ENCODE assay signal across 21 cellular contexts in the genomic region with DNA sequence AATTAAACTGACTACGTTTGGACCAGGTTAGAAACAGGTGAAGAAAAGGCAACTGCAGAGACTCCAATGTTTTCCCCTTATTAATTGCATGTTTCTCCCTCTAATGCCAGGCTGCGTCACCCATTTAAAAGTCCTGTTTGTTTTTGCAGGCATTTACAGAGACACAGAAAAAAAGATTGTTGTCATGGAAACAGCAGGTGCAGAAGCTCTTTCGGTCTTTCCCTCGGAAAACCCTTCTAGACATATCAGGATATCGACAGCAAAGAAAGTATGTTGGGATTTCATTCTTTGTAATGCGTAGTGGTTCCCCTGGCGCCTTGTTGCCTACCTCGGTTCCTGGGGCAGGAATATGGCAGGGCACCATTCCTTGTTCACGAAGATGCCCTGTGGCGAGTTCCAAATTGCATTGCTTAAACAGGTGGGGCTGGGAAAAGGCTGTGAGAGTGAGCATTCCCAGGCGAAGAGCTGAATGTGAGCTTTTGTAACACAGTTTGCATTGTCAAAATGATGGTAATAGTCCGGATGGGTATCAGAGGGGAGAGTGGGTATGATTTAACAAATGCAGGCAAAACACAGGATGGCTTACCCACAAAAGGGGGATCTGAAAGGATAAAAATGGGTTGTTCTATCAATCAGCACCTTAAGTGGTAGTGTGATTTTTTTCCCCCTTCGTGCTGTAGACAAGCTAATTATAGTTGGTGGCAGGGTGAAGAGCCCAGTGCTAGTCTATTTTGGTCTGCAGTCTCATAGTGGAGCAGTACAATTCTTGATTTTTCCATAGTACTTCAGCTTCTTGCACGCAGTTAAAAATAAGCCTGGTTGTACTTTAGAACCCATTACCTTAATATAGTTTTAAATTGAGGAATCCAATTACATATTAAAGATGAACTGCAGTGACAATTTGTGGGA.
DNase-seq lines count a peak whose midpoint lies in the region; ATAC-seq and TF ChIP-seq lines count a peak whose summit lies in the region.
"Had no signal": no experiment of that assay in that cellular context is flagged by ENCODE, and none has a peak within 500 bp of the region (broad histone marks: within the 10 kb centered on the region; RNA-seq: fewer than 3 reads in every experiment).

No MANE protein-coding gene starts in this region.

- H3K14ac ChIP-seq in IMR-90 (replicated peaks; ENCODE audit: low read depth, low read length): no peak overlapping the region

- no peak overlapping the region for H4K8ac ChIP-seq in IMR-90 (ENCODE audit: low read depth in 2 of 2, low read length in 2 of 2)

- H4K20me1 ChIP-seq in IMR-90 (ENCODE audit: insufficient read depth, low read length): peaks cover 4% of the 10 kb centered on the region; the same call in 1 of the 2 replicates

- peaks cover 15% of the 10 kb centered on the region for H3K4me1 ChIP-seq in IMR-90 (ENCODE audit: control insufficient read depth, insufficient read depth, low read length)
- H3K4me1 ChIP-seq in left ventricle myocardium inferior: peaks cover 95% of the 10 kb centered on the region
- H3K4me1 ChIP-seq in sigmoid colon: peaks cover 0 to 50% (median 41%) of the 10 kb centered on the region in 4 donors

- H3K4me3 ChIP-seq in IMR-90 (ENCODE audit: insufficient read depth, low read depth, low read length) (no peak overlapping the region), left ventricle myocardium inferior (peak overlapping the region; percentile 1), sigmoid colon (no peak overlapping the region)
- H3K4me3 ChIP-seq: ovary, thyroid gland had no signal

- POLR2A ChIA-PET in IMR-90 (lab: Charles Lee; ENCODE audit: unreplicated experiment): no interaction called here

- WGBS in IMR-90 (ENCODE audit: extremely low coverage in 2 of 2, insufficient read length in 1 of 2), 2 experiments: 97% methylated on average over 5 of the region's 14 CpGs; no CpG with 5 or more reads in 1 of the 2 experiments
- WGBS in sigmoid colon, 2 donors: 91 to 93% methylated on average over 14 of the region's 14 CpGs

- H2AFZ ChIP-seq in IMR-90 (replicated peaks; ENCODE audit: low read length, poor library complexity): no peak overlapping the region

- in situ Hi-C loops in IMR-90 (cut with MboI; ENCODE audit: low sequenced_read_pairs): loop anchor here (5.0 kb wide), 2 partner anchors 83 to 203 kb away; a partner anchor contains a TSS

- H3K36me3 Mint-ChIP-seq in nephron progenitor cell (ENCODE audit: low read depth): no peaks in the 10 kb centered on the region

- ATAC-seq in IMR-90 (ENCODE audit: low read depth): no peak
- ATAC-seq: activated CD4-positive, alpha-beta T cell treated with anti-CD3 and anti-CD28 coated beads for 36 hours; effector memory CD8-positive, alpha-beta T cell; left colon had no signal

- no peak overlapping the region for H3K4ac ChIP-seq in IMR-90 (ENCODE audit: low read depth, low read length)

- H3K9me3 ChIP-seq in IMR-90 (ENCODE audit: control insufficient read depth, insufficient read depth, low read length) (no peaks in the 10 kb centered on the region), left ventricle myocardium inferior (replicated peaks) (no peaks in the 10 kb centered on the region), sigmoid colon (no peaks in the 10 kb centered on the region)
- H3K9me3 ChIP-seq: ovary, SK-N-SH, thyroid gland had no signal

- DNase-seq in IMR-90 (no peak), NCI-H2227 (lab: John Stamatoyannopoulos, UW; ENCODE audit: unreplicated experiment) (peak; percentile 73), left ventricle myocardium inferior (no peak), sigmoid colon (no peak), COLO668 (lab: John Stamatoyannopoulos, UW; ENCODE audit: unreplicated experiment) (no peak), NCI-H446 treated with DMSO at 0.1 percent for 48 hours (lab: John Stamatoyannopoulos, UW) (no peak), nephron progenitor cell (no peak), NCI-H187 treated with DMSO at 0.1 percent for 48 hours (lab: John Stamatoyannopoulos, UW) (no peak)
- DNase-seq: activated CD4-positive, alpha-beta T cell treated with anti-CD3 and anti-CD28 coated beads for 36 hours; activated effector memory CD4-positive, alpha-beta T cell treated with anti-CD3 and anti-CD28 coated beads, Interleukin-2, amount 50 U/mL, for 16 hours; amniotic stem cell; cerebellar nuclear complex; effector memory CD8-positive, alpha-beta T cell; H9; left colon; NCI-H1694 treated with DMSO at 0.1 percent for 48 hours; NCI-H774; ovary; SK-N-SH; T1000; thyroid gland had no signal

- no peak overlapping the region for H2BK120ac ChIP-seq in IMR-90 (ENCODE audit: low read depth, low read length)

- peaks cover 11% of the 10 kb centered on the region for H3K9me1 ChIP-seq in IMR-90 (ENCODE audit: insufficient read depth, low read length)

- TF ChIP-seq EP300 in sigmoid colon (IDR thresholded peaks at IDR 0.05): peak in 1 of 4 donors; percentile 21

- H3K36me3 ChIP-seq in IMR-90 (ENCODE audit: control insufficient read depth, insufficient read depth, low read length): peaks cover 50% of the 10 kb centered on the region
- peaks cover 16% of the 10 kb centered on the region for H3K36me3 ChIP-seq in left ventricle myocardium inferior
- H3K36me3 ChIP-seq in sigmoid colon: peaks cover 8 to 44% (median 22%) of the 10 kb centered on the region in 4 donors
- H3K36me3 ChIP-seq: ovary had no signal

- H3K27ac ChIP-seq in IMR-90 (ENCODE audit: insufficient read depth, low read length) (no peak overlapping the region), left ventricle myocardium inferior (replicated peaks) (peak overlapping the region; percentile 91), sigmoid colon (peak overlapping the region; percentile 39 to 91 (median 87))
- H3K27ac ChIP-seq: ovary, thyroid gland had no signal

- H3K27me3 Mint-ChIP-seq in nephron progenitor cell (ENCODE audit: low read depth, poor library complexity): peaks cover 10% of the 10 kb centered on the region

- H3K23ac ChIP-seq in IMR-90 (ENCODE audit: low read depth, low read length): no peak overlapping the region

- no peak overlapping the region for H3K18ac ChIP-seq in IMR-90 (ENCODE audit: low read depth, low read length)

- no peak overlapping the region for H3K56ac ChIP-seq in IMR-90 (ENCODE audit: extremely low read depth, insufficient read depth, low read length)

- CTCF ChIA-PET in IMR-90 (lab: Yijun Ruan, JAX): interaction anchor here (1.1 kb wide), 1 partner anchor 206 kb away, joined by 3 read pairs; no protein-coding TSS in a partner anchor

- H2AK5ac ChIP-seq in IMR-90 (ENCODE audit: low read depth, low read length): 0 out of 2 replicates have a peak overlapping the region, but pooled peaks have one; percentile 4

- no peak overlapping the region for H3K4me3 Mint-ChIP-seq in nephron progenitor cell
- H3K4me3 Mint-ChIP-seq: activated CD4-positive, alpha-beta T cell treated with anti-CD3 and anti-CD28 coated beads for 36 hours; effector memory CD8-positive, alpha-beta T cell; H9 had no signal

- H3K4me2 ChIP-seq in IMR-90 (ENCODE audit: low read depth, low read length): no peak overlapping the region
- H3K4me2 ChIP-seq: SK-N-SH had no signal

- intact Hi-C loops in IMR-90 (cut with micrococcal nuclease): loop anchor here (5.0 kb wide), 1 partner anchor 143 kb away; no protein-coding TSS in a partner anchor
- intact Hi-C loops in left ventricle myocardium inferior (cut with micrococcal nuclease): loop anchor here (5.0 kb wide), 1 partner anchor 78 kb away; no protein-coding TSS in a partner anchor
- intact Hi-C loops in sigmoid colon (cut with DNase I): loop anchor here (5.0 kb wide), 1 partner anchor 263 kb away; a partner anchor contains a TSS

- no peak for TF ChIP-seq POLR2A in IMR-90 (IDR thresholded peaks at IDR 0.05; ENCODE audit: low read depth, low read length)
- TF ChIP-seq POLR2A in sigmoid colon (IDR thresholded peaks at IDR 0.05): no peak

- dilution Hi-C loops in IMR-90 (cut with HindIII; ENCODE audit: low sequenced_read_pairs, unreplicated experiment): no loop called here

- H3K4me1 Mint-ChIP-seq in nephron progenitor cell: peaks cover 30% of the 10 kb centered on the region

- no peak overlapping the region for H3K27ac Mint-ChIP-seq in nephron progenitor cell
- H3K27ac Mint-ChIP-seq: activated CD4-positive, alpha-beta T cell treated with anti-CD3 and anti-CD28 coated beads for 36 hours; effector memory CD8-positive, alpha-beta T cell; H9 had no signal

- no TSS peak for BruUV-seq in IMR-90 (replicated peaks; lab: Mats Ljungman, UMichigan)

- no peak for TF ChIP-seq CTCF in IMR-90 (conservative IDR thresholded peaks at IDR 0.05; ENCODE audit: low read depth, low read length)
- no peak for TF ChIP-seq CTCF in left ventricle myocardium inferior (IDR thresholded peaks at IDR 0.05; ENCODE audit: borderline replicate concordance)
- TF ChIP-seq CTCF in sigmoid colon (IDR thresholded peaks at IDR 0.05): no peak
- TF ChIP-seq CTCF in nephron progenitor cell (IDR thresholded peaks at IDR 0.05): no peak

- H2BK5ac ChIP-seq in IMR-90 (ENCODE audit: low read depth, low read length, poor library complexity, severe bottlenecking): no peak overlapping the region

- no peaks in the 10 kb centered on the region for H3K9me3 Mint-ChIP-seq in nephron progenitor cell
- H3K9me3 Mint-ChIP-seq: effector memory CD8-positive, alpha-beta T cell; H9 had no signal

- H2BK15ac ChIP-seq in IMR-90 (ENCODE audit: low read depth, low read length): no peak overlapping the region

- no peak overlapping the region for H4K5ac ChIP-seq in IMR-90 (ENCODE audit: low read depth, low read length)

- TF ChIP-seq RAD21 in IMR-90 (IDR thresholded peaks at IDR 0.05; ENCODE audit: low read length): no peak

- H4K91ac ChIP-seq in IMR-90 (ENCODE audit: insufficient read depth, low read depth, low read length): no peak overlapping the region

- no peak overlapping the region for H3K9ac ChIP-seq in IMR-90 (ENCODE audit: low read depth, low read length)
- H3K9ac ChIP-seq: SK-N-SH had no signal

- H3K79me1 ChIP-seq in IMR-90 (ENCODE audit: low read depth in 1 of 2, low read length in 2 of 2): peaks cover 19 to 76% of the 10 kb centered on the region in 2 experiments

- no peak overlapping the region for H2AK9ac ChIP-seq in IMR-90 (replicated peaks; ENCODE audit: low read depth, low read length, poor library complexity)

- no peak overlapping the region for H2BK20ac ChIP-seq in IMR-90 (ENCODE audit: low read depth, low read length)

- H3K27me3 ChIP-seq in IMR-90 (ENCODE audit: control insufficient read depth, insufficient read depth, low read length) (no peaks in the 10 kb centered on the region), left ventricle myocardium inferior (ENCODE audit: low read depth) (no peaks in the 10 kb centered on the region), sigmoid colon (no peaks in the 10 kb centered on the region)
- H3K27me3 ChIP-seq: ovary, thyroid gland had no signal

TF ChIP-seq in IMR-90, 13 proteins besides CTCF, POLR2A, EP300 and RAD21 (continues in another document):
- TF ChIP-seq MXI1 (IDR thresholded peaks at IDR 0.05; ENCODE audit: borderline replicate concordance, low read depth, low read length): no peak
